Comparison of ENCODE assay signal across 1 cellular context in the genomic region with DNA sequence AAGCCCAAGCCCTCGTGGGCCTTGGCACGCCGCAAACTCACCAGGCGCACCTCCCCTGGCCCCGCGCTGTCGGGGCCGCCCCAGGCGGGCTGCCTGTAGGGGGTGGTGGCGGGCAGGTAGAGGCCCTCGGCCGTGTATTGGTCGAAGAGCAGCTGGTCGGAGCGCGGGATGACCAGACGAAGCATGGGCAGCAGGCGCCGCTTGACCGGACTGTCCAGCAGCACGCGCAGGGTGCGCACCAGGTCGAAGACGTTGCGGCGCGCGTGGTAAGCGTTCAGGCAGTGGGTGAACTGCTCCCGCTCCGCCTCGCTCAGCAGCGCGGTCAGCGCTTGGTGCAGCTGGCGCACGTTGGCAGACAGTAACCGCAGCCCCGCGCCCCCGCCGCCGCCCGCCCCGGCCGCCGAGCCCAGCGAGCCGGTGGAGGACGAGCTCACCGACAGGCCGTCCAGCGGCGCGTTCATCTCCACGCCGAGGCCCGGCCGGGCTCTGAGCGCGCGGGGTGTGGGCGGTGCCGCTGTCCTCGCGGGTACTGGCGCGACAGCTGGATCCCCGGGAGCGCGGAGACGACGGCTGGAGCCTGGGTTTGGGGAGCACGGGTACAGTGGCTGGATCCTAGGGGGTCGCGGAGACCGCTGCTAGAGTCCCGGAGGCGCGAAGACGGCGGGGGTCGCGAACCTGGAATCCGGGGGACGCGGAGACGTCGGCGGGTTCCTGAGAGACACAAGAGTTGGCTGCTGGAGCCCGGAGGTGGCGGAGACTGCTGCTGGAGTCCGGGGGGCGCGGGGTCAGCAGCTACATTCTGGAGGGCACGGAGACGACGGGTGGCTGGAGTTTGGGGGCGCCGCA.
A peak's percentile ranks its signal among the peaks of the same experiment; 100 is the strongest.
TF ChIP-seq lines count a peak whose summit lies in the region.

No MANE protein-coding gene starts in this region.

TF ChIP-seq in HepG2, 621 proteins besides CTCF, POLR2A, EP300 and RAD21 (continued from another document):
- TF ChIP-seq, protein P1, sequence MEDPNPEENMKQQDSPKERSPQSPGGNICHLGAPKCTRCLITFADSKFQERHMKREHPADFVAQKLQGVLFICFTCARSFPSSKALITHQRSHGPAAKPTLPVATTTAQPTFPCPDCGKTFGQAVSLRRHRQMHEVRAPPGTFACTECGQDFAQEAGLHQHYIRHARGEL (CRISPR knock-in tag; IDR thresholded peaks at IDR 0.05): no peak
- TF ChIP-seq ZBTB38 (CRISPR knock-in tag; IDR thresholded peaks at IDR 0.05) (peak; percentile 83; the same call in 1 of the 2 replicates), AGO2 (optimal IDR thresholded peaks at IDR 0.05; ENCODE audit: low read depth, low read length) (no peak), REXO4 (CRISPR knock-in tag; IDR thresholded peaks at IDR 0.05; ENCODE audit: borderline replicate concordance) (no peak), ZNF468 (CRISPR knock-in tag; IDR thresholded peaks at IDR 0.05) (0 out of 2 replicates have a peak, but pooled peaks have one; percentile 30), AGO1 (IDR thresholded peaks at IDR 0.05; ENCODE audit: low read depth, low read length, poor library complexity, severe bottlenecking) (peak; percentile 11), AHR (CRISPR knock-in tag; IDR thresholded peaks at IDR 0.05) (0 out of 2 replicates have a peak, but pooled peaks have one; percentile 8), ZNF768 (CRISPR knock-in tag; IDR thresholded peaks at IDR 0.05) (peak; percentile 57; the same call in 1 of the 2 replicates), MTF2 (CRISPR knock-in tag; IDR thresholded peaks at IDR 0.05; ENCODE audit: borderline replicate concordance) (no peak), ISL2 (CRISPR knock-in tag; IDR thresholded peaks at IDR 0.05) (no peak), KLF16 (CRISPR knock-in tag; IDR thresholded peaks at IDR 0.05) (no peak), ZNF17 (CRISPR knock-in tag; IDR thresholded peaks at IDR 0.05) (no peak), MTA1 (CRISPR knock-in tag; IDR thresholded peaks at IDR 0.05; ENCODE audit: borderline replicate concordance) (peak; percentile 50; the same call in 1 of the 2 replicates)
- TF ChIP-seq, protein P2, sequence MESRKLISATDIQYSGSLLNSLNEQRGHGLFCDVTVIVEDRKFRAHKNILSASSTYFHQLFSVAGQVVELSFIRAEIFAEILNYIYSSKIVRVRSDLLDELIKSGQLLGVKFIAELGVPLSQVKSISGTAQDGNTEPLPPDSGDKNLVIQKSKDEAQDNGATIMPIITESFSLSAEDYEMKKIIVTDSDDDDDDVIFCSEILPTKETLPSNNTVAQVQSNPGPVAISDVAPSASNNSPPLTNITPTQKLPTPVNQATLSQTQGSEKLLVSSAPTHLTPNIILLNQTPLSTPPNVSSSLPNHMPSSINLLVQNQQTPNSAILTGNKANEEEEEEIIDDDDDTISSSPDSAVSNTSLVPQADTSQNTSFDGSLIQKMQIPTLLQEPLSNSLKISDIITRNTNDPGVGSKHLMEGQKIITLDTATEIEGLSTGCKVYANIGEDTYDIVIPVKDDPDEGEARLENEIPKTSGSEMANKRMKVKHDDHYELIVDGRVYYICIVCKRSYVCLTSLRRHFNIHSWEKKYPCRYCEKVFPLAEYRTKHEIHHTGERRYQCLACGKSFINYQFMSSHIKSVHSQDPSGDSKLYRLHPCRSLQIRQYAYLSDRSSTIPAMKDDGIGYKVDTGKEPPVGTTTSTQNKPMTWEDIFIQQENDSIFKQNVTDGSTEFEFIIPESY (CRISPR knock-in tag; IDR thresholded peaks at IDR 0.05): peak; percentile 99
- TF ChIP-seq, protein P3, sequence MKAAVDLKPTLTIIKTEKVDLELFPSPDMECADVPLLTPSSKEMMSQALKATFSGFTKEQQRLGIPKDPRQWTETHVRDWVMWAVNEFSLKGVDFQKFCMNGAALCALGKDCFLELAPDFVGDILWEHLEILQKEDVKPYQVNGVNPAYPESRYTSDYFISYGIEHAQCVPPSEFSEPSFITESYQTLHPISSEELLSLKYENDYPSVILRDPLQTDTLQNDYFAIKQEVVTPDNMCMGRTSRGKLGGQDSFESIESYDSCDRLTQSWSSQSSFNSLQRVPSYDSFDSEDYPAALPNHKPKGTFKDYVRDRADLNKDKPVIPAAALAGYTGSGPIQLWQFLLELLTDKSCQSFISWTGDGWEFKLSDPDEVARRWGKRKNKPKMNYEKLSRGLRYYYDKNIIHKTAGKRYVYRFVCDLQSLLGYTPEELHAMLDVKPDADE (CRISPR knock-in tag; IDR thresholded peaks at IDR 0.05): no peak
